16 cellular contexts compared by ENCODE assay signal in genomic region chr17:41395044-41395443, GRCh38. TPM values are rescaled to one million over a fixed set of nuclear protein-coding genes. Genes with fewer than 3 reads are reported as not detected.
DNase-seq lines count a peak whose midpoint lies in the region; ATAC-seq, FAIRE-seq and TF ChIP-seq lines count a peak whose summit lies in the region.
"Not testable (repeated sequence)": the region's sequence is repeated elsewhere in the genome, so short reads cannot be mapped to it uniquely, and the experiment has no call there.
"Had no signal": no experiment of that assay in that cellular context is flagged by ENCODE, and none has a peak within 500 bp of the region (broad histone marks: within the 10 kb centered on the region; RNA-seq: fewer than 3 reads in every experiment).

No MANE protein-coding gene starts in this region.

- not testable (repeated sequence) for TF ChIP-seq EP300 in suprapubic skin (IDR thresholded peaks at IDR 0.05)

- peak overlapping the region; percentile 73 for H3K4me2 ChIP-seq in keratinocyte (ENCODE audit: control insufficient read depth, extremely low read depth, insufficient read depth, low read depth, low read length)

- WGBS in endodermal cell (ENCODE audit: insufficient coverage in 1 of 2, insufficient read length in 1 of 2), 2 experiments = 94 to 100% methylated on average over 2 to 12 of the region's 12 CpGs
- WGBS in esophagus, 2 donors = 51 to 74% methylated on average over 12 of the region's 12 CpGs
- WGBS in esophagus squamous epithelium, 2 donors = no CpG with 5 or more reads among the region's 12 CpGs
- WGBS in suprapubic skin = 85% methylated on average over 2 of the region's 12 CpGs

- not testable (repeated sequence) for H3K4me1 ChIP-seq in RWPE2 (ENCODE audit: insufficient read depth, poor library complexity, severe bottlenecking); endodermal cell (ENCODE audit: control insufficient read depth, insufficient read depth, low read length); suprapubic skin
- H3K4me1 ChIP-seq in esophagus (ENCODE audit: control insufficient read depth in 2 of 2, insufficient read depth in 2 of 2, low read length in 1 of 2) (peaks cover 2 to 16% of the 10 kb centered on the region in 2 donors), esophagus squamous epithelium (peaks cover 3 to 41% (median 15%) of the 10 kb centered on the region in 3 donors), keratinocyte (ENCODE audit: control insufficient read depth, extremely low read depth, insufficient read depth, low read length) (peaks cover 60% of the 10 kb centered on the region)

- not testable (repeated sequence) for H3K27me3 Mint-ChIP-seq in endodermal cell (ENCODE audit: insufficient read depth); neural crest cell (ENCODE audit: low read depth)

- H3K4me3 Mint-ChIP-seq in endodermal cell, neural crest cell: not testable (repeated sequence)

- not testable (repeated sequence) for H3K36me3 Mint-ChIP-seq in endodermal cell (ENCODE audit: low read depth); neural crest cell (ENCODE audit: low read depth)

- H3K9ac ChIP-seq in endodermal cell (ENCODE audit: extremely low read depth, low read length, poor library complexity, severe bottlenecking) = not testable (repeated sequence)
- H3K9ac ChIP-seq in keratinocyte (ENCODE audit: control insufficient read depth, extremely low read depth, insufficient read depth, low read length) = peak overlapping the region; percentile 51

- H3K27ac ChIP-seq in RWPE2 (ENCODE audit: poor library complexity, severe bottlenecking) (peak overlapping the region; percentile 22), esophagus (ENCODE audit: low read depth in 2 of 2, low read length in 1 of 2) (peak overlapping the region; percentile 44 to 66), esophagus squamous epithelium (peak overlapping the region; percentile 63 to 79 (median 72)), keratinocyte (ENCODE audit: control insufficient read depth, insufficient read depth, low read length) (peak overlapping the region; percentile 95), suprapubic skin (peak overlapping the region; percentile 54)
- H3K27ac ChIP-seq in endodermal cell (ENCODE audit: low read depth, low read length) = not testable (repeated sequence)

- not testable (repeated sequence) for FAIRE-seq in keratinocyte (lab: Jason Lieb, UNC)

- not testable (repeated sequence) for H3K27me3 ChIP-seq in RWPE2 (ENCODE audit: insufficient read depth, poor library complexity, severe bottlenecking); endodermal cell (ENCODE audit: control insufficient read depth, insufficient read depth, low read length, poor library complexity, severe bottlenecking); esophagus (ENCODE audit: control insufficient read depth in 1 of 2, insufficient read depth in 2 of 2, low read length in 2 of 2); esophagus squamous epithelium; keratinocyte (ENCODE audit: control insufficient read depth, extremely low read depth, insufficient read depth, low read length); suprapubic skin

- not testable (repeated sequence) for H3K9me3 ChIP-seq in RWPE2 (ENCODE audit: severe bottlenecking); endodermal cell (ENCODE audit: control insufficient read depth, low read length); esophagus (ENCODE audit: control insufficient read depth in 2 of 2, insufficient read depth in 1 of 2, low read depth in 1 of 2, low read length in 1 of 2); esophagus squamous epithelium; keratinocyte (ENCODE audit: control insufficient read depth, low read depth, low read length); suprapubic skin

- peaks cover 11% of the 10 kb centered on the region for H3K79me2 ChIP-seq in keratinocyte (ENCODE audit: control insufficient read depth, insufficient read depth, low read length)

- intact Hi-C loops in esophagus squamous epithelium (cut with DNase I) = not testable (repeated sequence)

- H3K9me1 ChIP-seq in keratinocyte (ENCODE audit: control insufficient read depth, extremely low read depth, insufficient read depth, low read length) = not testable (repeated sequence)

- H3K4me1 Mint-ChIP-seq in endodermal cell = not testable (repeated sequence)
- H3K4me1 Mint-ChIP-seq in neural crest cell = peaks cover 16% of the 10 kb centered on the region

- not testable (repeated sequence) for ATAC-seq in RWPE2 (ENCODE audit: low read depth)

- DNase-seq in RWPE2 (ENCODE audit: low spot score); esophagus squamous epithelium (lab: John Stamatoyannopoulos, UW); keratinocyte (ENCODE audit: low read depth, low spot score); neural crest cell (ENCODE audit: low read depth, low spot score); suprapubic skin (ENCODE audit: low spot score in 2 of 2): not testable (repeated sequence)
- peak; percentile 13 for DNase-seq in endodermal cell

- TF ChIP-seq CTCF in RWPE2 (IDR thresholded peaks at IDR 0.05; ENCODE audit: poor library complexity, severe bottlenecking); endodermal cell (conservative IDR thresholded peaks at IDR 0.05); esophagus squamous epithelium (IDR thresholded peaks at IDR 0.05); keratinocyte (optimal IDR thresholded peaks at IDR 0.05 in 1 of 3, IDR thresholded peaks at IDR 0.05 in 1 of 3, conservative IDR thresholded peaks at IDR 0.05 in 1 of 3; ENCODE audit: extremely low read depth in 1 of 3, insufficient read depth in 2 of 3, low read length in 3 of 3); neural crest cell (conservative IDR thresholded peaks at IDR 0.05); suprapubic skin (IDR thresholded peaks at IDR 0.05): not testable (repeated sequence)

- H3K36me3 ChIP-seq in RWPE2 (ENCODE audit: low read depth); endodermal cell (ENCODE audit: control insufficient read depth, insufficient read depth, low read length); esophagus (ENCODE audit: control insufficient read depth in 2 of 2, insufficient read depth in 2 of 2, low read length in 1 of 2); esophagus squamous epithelium; keratinocyte (ENCODE audit: control insufficient read depth in 2 of 2, extremely low read depth in 1 of 2, insufficient read depth in 2 of 2, low read length in 2 of 2); suprapubic skin: not testable (repeated sequence)

- not testable (repeated sequence) for H3K27ac Mint-ChIP-seq in endodermal cell
- peak overlapping the region; percentile 57 for H3K27ac Mint-ChIP-seq in neural crest cell (ENCODE audit: unreplicated experiment)

- not testable (repeated sequence) for H3K4me3 ChIP-seq in RWPE2 (ENCODE audit: severe bottlenecking); endodermal cell (ENCODE audit: low read length); esophagus (ENCODE audit: low read depth in 1 of 2, low read length in 2 of 2); esophagus squamous epithelium; suprapubic skin
- peak overlapping the region in 1 of 3 experiments; percentile 8 for H3K4me3 ChIP-seq in keratinocyte (ENCODE audit: control insufficient read depth in 2 of 3, extremely low read depth in 1 of 3, insufficient read depth in 2 of 3, low read depth in 1 of 3, low read length in 3 of 3)

- dilution Hi-C loops in keratinocyte (cut with MboI; ENCODE audit: extremely low pct_ligation_motif_present, low sequenced_read_pairs) = not testable (repeated sequence)

- not testable (repeated sequence) for TF ChIP-seq POLR2A in esophagus squamous epithelium (IDR thresholded peaks at IDR 0.05); suprapubic skin (IDR thresholded peaks at IDR 0.05)

- not testable (repeated sequence) for H3K9me3 Mint-ChIP-seq in endodermal cell, neural crest cell

- not testable (repeated sequence) for H2AFZ ChIP-seq in keratinocyte (ENCODE audit: control insufficient read depth, low read length)

- not testable (repeated sequence) for H4K20me1 ChIP-seq in keratinocyte (ENCODE audit: control insufficient read depth, extremely low read depth, insufficient read depth, low read length)

RNA-seq across cellular contexts. Expression of gene KRT31, which starts 2.4 kb away (rescaled TPM):
- total RNA-seq in endodermal cell = not detected
- not detected for polyA plus RNA-seq in endodermal cell (2013, experiment 1 of 2)
- polyA plus RNA-seq in endodermal cell (2013, experiment 2 of 2) = not detected
- polyA plus RNA-seq in esophagus = 10 to 100 TPM in 1 of 2 donors, 1 to 10 TPM in 1; 3.8 to 16.7 TPM
- 1 to 10 TPM in 2 of 4 donors, under 1 TPM in 1, not detected in 1; 0.79 to 2.5 (median 1.5) TPM for total RNA-seq in esophagus squamous epithelium
- polyA plus RNA-seq in keratinocyte = 20.5 to 45.2 TPM (median 24.9 TPM) in 3 replicates
- polyA plus RNA-seq in keratinocyte (2011; ENCODE audit: low read depth) = 36.3 TPM
- 18.3 and 32.3 TPM in 2 replicates for polyA plus RNA-seq in keratinocyte (2011; cell fraction: cytosol; rRNA removed)
- polyA plus RNA-seq in keratinocyte (2011; cell fraction: nucleus; rRNA removed) = 21.8 and 23.4 TPM in 2 replicates
- 59.4 and 64.5 TPM in 2 replicates for polyA plus RNA-seq in keratinocyte (2012; ENCODE audit: low replicate concordance)
- 40.6 to 89.9 TPM (median 51.7 TPM) in 3 replicates for polyA minus RNA-seq in keratinocyte
- polyA minus RNA-seq in keratinocyte (2011; cell fraction: cytosol; rRNA and poly(A)+ RNA removed) = 48.3 TPM
- 12.6 and 18.7 TPM in 2 replicates for polyA minus RNA-seq in keratinocyte (2011; cell fraction: nucleus; rRNA and poly(A)+ RNA removed)
- not detected in 2 replicates for total RNA-seq in neural crest cell
- total RNA-seq in suprapubic skin = 100 to 1,000 TPM in 1 of 4 donors, 10 to 100 TPM in 3; 38.5 to 618 (median 84.8) TPM
- total RNA-seq: A673; CD4-positive, alpha-beta memory T cell; CD4-positive, CD25-positive, alpha-beta regulatory T cell; CD8-positive, alpha-beta memory T cell; Daoy; G401; GM12878 had no signal
- polyA plus RNA-seq: AG04450; CD14-positive monocyte; CD4-positive, alpha-beta memory T cell; CD4-positive, CD25-positive, alpha-beta regulatory T cell; CD8-positive, alpha-beta memory T cell; GM12878 had no signal

RNA-seq across cellular contexts. Expression of gene KRT34, which starts 12.9 kb away (rescaled TPM):
- not detected for total RNA-seq in endodermal cell
- polyA plus RNA-seq in endodermal cell (2013, experiment 1 of 2) = not detected
- polyA plus RNA-seq in endodermal cell (2013, experiment 2 of 2) = not detected
- under 1 TPM; 0.19 to 0.20 TPM for polyA plus RNA-seq in esophagus
- total RNA-seq in esophagus squamous epithelium = 1 to 10 TPM in 1 of 4 donors, under 1 TPM in 3; 0.40 to 1.1 (median 0.64) TPM
- polyA plus RNA-seq in keratinocyte = 4.4 to 4.8 TPM (median 4.6 TPM) in 3 replicates
- polyA plus RNA-seq in keratinocyte (2011; ENCODE audit: low read depth) = 68.2 TPM
- polyA plus RNA-seq in keratinocyte (2011; cell fraction: cytosol; rRNA removed) = 5.4 and 6.3 TPM in 2 replicates
- polyA plus RNA-seq in keratinocyte (2011; cell fraction: nucleus; rRNA removed) = 8.0 and 8.4 TPM in 2 replicates
- 3.9 and 45.5 TPM in 2 replicates for polyA plus RNA-seq in keratinocyte (2012; ENCODE audit: low replicate concordance)
- polyA minus RNA-seq in keratinocyte = 2.2 to 4.2 TPM (median 3.2 TPM) in 3 replicates
- 3.3 TPM for polyA minus RNA-seq in keratinocyte (2011; cell fraction: cytosol; rRNA and poly(A)+ RNA removed)
- polyA minus RNA-seq in keratinocyte (2011; cell fraction: nucleus; rRNA and poly(A)+ RNA removed) = 2.9 and 3.3 TPM in 2 replicates
- not detected in 2 replicates for total RNA-seq in neural crest cell
- total RNA-seq in suprapubic skin = 100 to 1,000 TPM in 1 of 4 donors, 10 to 100 TPM in 2, under 1 TPM in 1; 0.56 to 117 (median 22.2) TPM
- total RNA-seq: A673; CD4-positive, alpha-beta memory T cell; CD4-positive, CD25-positive, alpha-beta regulatory T cell; CD8-positive, alpha-beta memory T cell; G401; GM12878 had no signal
- polyA plus RNA-seq: CD14-positive monocyte; CD4-positive, alpha-beta memory T cell; CD4-positive, CD25-positive, alpha-beta regulatory T cell; CD8-positive, alpha-beta memory T cell; GM12878 had no signal

RNA-seq across cellular contexts. Expression of gene KRT33B, which starts 25.4 kb away (rescaled TPM):
- total RNA-seq in endodermal cell (not detected), esophagus squamous epithelium (under 1 TPM in 2 of 4 donors, not detected in 2; 0.32 to 0.57 TPM), neural crest cell (not detected in 2 replicates), suprapubic skin (100 to 1,000 TPM in 1 of 4 donors, 10 to 100 TPM in 2, not detected in 1; 10.7 to 194 (median 27.9) TPM)
- not detected for polyA plus RNA-seq in endodermal cell (2013, experiment 1 of 2)
- not detected for polyA plus RNA-seq in endodermal cell (2013, experiment 2 of 2)
- polyA plus RNA-seq in esophagus (under 1 TPM; 0.12 to 0.16 TPM), keratinocyte (0.18 to 0.33 TPM (median 0.21 TPM) in 3 replicates)
- 0.32 TPM for polyA plus RNA-seq in keratinocyte (2011; ENCODE audit: low read depth)
- 0.11 and 0.34 TPM in 2 replicates for polyA plus RNA-seq in keratinocyte (2011; cell fraction: cytosol; rRNA removed)
- 0.11 and 0.13 TPM in 2 replicates for polyA plus RNA-seq in keratinocyte (2011; cell fraction: nucleus; rRNA removed)
- 0.26 and 0.80 TPM in 2 replicates for polyA plus RNA-seq in keratinocyte (2012; ENCODE audit: low replicate concordance)
- polyA minus RNA-seq in keratinocyte = 0.33 to 0.35 TPM in 2 of 3 replicates, not detected in the other
- not detected for polyA minus RNA-seq in keratinocyte (2011; cell fraction: cytosol; rRNA and poly(A)+ RNA removed)
- polyA minus RNA-seq in keratinocyte (2011; cell fraction: nucleus; rRNA and poly(A)+ RNA removed) = 0.32 TPM in 1 of 2 replicates, not detected in the other
- total RNA-seq: A673; CD4-positive, alpha-beta memory T cell; CD4-positive, CD25-positive, alpha-beta regulatory T cell; CD8-positive, alpha-beta memory T cell; Daoy; G401; GM12878 had no signal
- polyA plus RNA-seq: AG04450; CD14-positive monocyte; CD4-positive, alpha-beta memory T cell; CD4-positive, CD25-positive, alpha-beta regulatory T cell; CD8-positive, alpha-beta memory T cell; GM12878 had no signal

RNA-seq across cellular contexts. Expression of gene KRT37, which starts 29.3 kb away (rescaled TPM):
- total RNA-seq in endodermal cell (not detected), esophagus squamous epithelium (not detected), neural crest cell (not detected in 2 replicates), suprapubic skin (1 to 10 TPM in 1 of 4 donors, under 1 TPM in 1, not detected in 2; 0.53 to 7.1 TPM)
- polyA plus RNA-seq in endodermal cell (2013, experiment 1 of 2) = not detected
- polyA plus RNA-seq in endodermal cell (2013, experiment 2 of 2) = not detected
- polyA plus RNA-seq in esophagus (not detected), keratinocyte (0.03 to 0.08 TPM (median 0.04 TPM) in 3 replicates)
- polyA plus RNA-seq in keratinocyte (2011; ENCODE audit: low read depth) = 0.54 TPM
- polyA plus RNA-seq in keratinocyte (2011; cell fraction: cytosol; rRNA removed) = 0.06 and 0.08 TPM in 2 replicates
- polyA plus RNA-seq in keratinocyte (2011; cell fraction: nucleus; rRNA removed) = not detected in 2 replicates
- 0.13 and 1.1 TPM in 2 replicates for polyA plus RNA-seq in keratinocyte (2012; ENCODE audit: low replicate concordance)
- 1.0 TPM in 1 of 3 replicates, not detected in the others for polyA minus RNA-seq in keratinocyte
- polyA minus RNA-seq in keratinocyte (2011; cell fraction: cytosol; rRNA and poly(A)+ RNA removed) = not detected
- not detected in 2 replicates for polyA minus RNA-seq in keratinocyte (2011; cell fraction: nucleus; rRNA and poly(A)+ RNA removed)
- total RNA-seq: A673; CD4-positive, alpha-beta memory T cell; CD4-positive, CD25-positive, alpha-beta regulatory T cell; CD8-positive, alpha-beta memory T cell; Daoy; G401; GM12878 had no signal
- polyA plus RNA-seq: AG04450; CD14-positive monocyte; CD4-positive, alpha-beta memory T cell; CD4-positive, CD25-positive, alpha-beta regulatory T cell; CD8-positive, alpha-beta memory T cell; GM12878 had no signal

RNA-seq across cellular contexts. Expression of gene KRT33A, which starts 44.4 kb away (rescaled TPM):
- not detected for total RNA-seq in endodermal cell
- polyA plus RNA-seq in endodermal cell (2013, experiment 1 of 2) = not detected
- not detected for polyA plus RNA-seq in endodermal cell (2013, experiment 2 of 2)
- 1 to 10 TPM in 1 of 2 donors, under 1 TPM in 1; 0.69 to 1.2 TPM for polyA plus RNA-seq in esophagus
- 1 to 10 TPM in 2 of 4 donors, under 1 TPM in 1, not detected in 1; 0.21 to 2.7 (median 1.9) TPM for total RNA-seq in esophagus squamous epithelium
- polyA plus RNA-seq in keratinocyte = 0.14 TPM in 1 of 3 replicates, not detected in the others
- polyA plus RNA-seq in keratinocyte (2011; ENCODE audit: low read depth) = not detected
- 0.10 and 0.15 TPM in 2 replicates for polyA plus RNA-seq in keratinocyte (2011; cell fraction: cytosol; rRNA removed)
- polyA plus RNA-seq in keratinocyte (2011; cell fraction: nucleus; rRNA removed) = 0.09 TPM in 1 of 2 replicates, not detected in the other
- polyA plus RNA-seq in keratinocyte (2012; ENCODE audit: low replicate concordance) = not detected in 2 replicates
- polyA minus RNA-seq in keratinocyte = not detected in 3 replicates
- not detected for polyA minus RNA-seq in keratinocyte (2011; cell fraction: cytosol; rRNA and poly(A)+ RNA removed)
- not detected in 2 replicates for polyA minus RNA-seq in keratinocyte (2011; cell fraction: nucleus; rRNA and poly(A)+ RNA removed)
- not detected in 2 replicates for total RNA-seq in neural crest cell
- total RNA-seq in suprapubic skin = 100 to 1,000 TPM in 1 of 4 donors, 10 to 100 TPM in 1, 1 to 10 TPM in 2; 1.2 to 144 (median 8.3) TPM
- total RNA-seq: A673; CD4-positive, alpha-beta memory T cell; CD4-positive, CD25-positive, alpha-beta regulatory T cell; CD8-positive, alpha-beta memory T cell; Daoy; G401; GM12878 had no signal
- polyA plus RNA-seq: AG04450; CD14-positive monocyte; CD4-positive, alpha-beta memory T cell; CD4-positive, CD25-positive, alpha-beta regulatory T cell; CD8-positive, alpha-beta memory T cell; GM12878 had no signal

Comparison
In these comparisons a context has a peak if more than half of its experiments do, and no peak if none do; other contexts are left out.
1. RNA of gene KRT31, which starts 2.4 kb away (total RNA-seq): 38.5 to 618 TPM in suprapubic skin; 0.79 to 2.5 TPM in esophagus squamous epithelium, not detected in endodermal cell and not detected in neural crest cell; every median in the first group is over 10 times any median in the second.